In genomic region chr19:11673608-11674041, GRCh38 we compare ENCODE assay signal across 8 cellular contexts.
A peak's percentile ranks its signal among the peaks of the same experiment; 100 is the strongest.
DNase-seq lines count a peak whose midpoint lies in the region; ATAC-seq and TF ChIP-seq lines count a peak whose summit lies in the region.

No MANE protein-coding gene starts in this region.

- no peak overlapping the region for H2AK5ac ChIP-seq in trophoblast cell (ENCODE audit: low read length)

- no peaks in the 10 kb centered on the region for H4K20me1 ChIP-seq in HCT116 (ENCODE audit: insufficient read depth)

- H3K4me3 ChIP-seq in HCT116 (replicated peaks in 1 of 2; ENCODE audit: low read depth in 1 of 2, low read length in 2 of 2), result no peak overlapping the region
- H3K4me3 ChIP-seq in adrenal gland, result peak overlapping the region in 1 of 4 donors; percentile 10
- peak overlapping the region; percentile 11 for H3K4me3 ChIP-seq in trophoblast cell (ENCODE audit: low read depth, low read length)

- H3K79me2 ChIP-seq in HCT116 (ENCODE audit: insufficient read depth, low read length) (no peaks in the 10 kb centered on the region), trophoblast cell (ENCODE audit: control insufficient read depth, insufficient read depth, low read length, poor library complexity) (no peaks in the 10 kb centered on the region)

- peak; percentile 58; the same call in 1 of the 2 replicates for ATAC-seq in HCT116
- peak; percentile 96 for ATAC-seq in left ventricle myocardium superior
- no peak for ATAC-seq in GM21447 (IDR thresholded peaks at IDR 0.05; ENCODE audit: unreplicated experiment)

- no peaks in the 10 kb centered on the region for H3K9me2 ChIP-seq in HCT116 (ENCODE audit: insufficient read depth)

- H3K4ac ChIP-seq in trophoblast cell (ENCODE audit: low read depth, low read length), result no peak overlapping the region

- POLR2A ChIA-PET in HCT116 (lab: Charles Lee), result no interaction called here

- H3K79me1 ChIP-seq in trophoblast cell (ENCODE audit: low read length), result no peaks in the 10 kb centered on the region

- no peak for TF ChIP-seq POLR2A in HCT116 (IDR thresholded peaks at IDR 0.05; ENCODE audit: borderline replicate concordance, extremely low read depth, insufficient read depth, insufficient read length)
- no peak for TF ChIP-seq POLR2A in adrenal gland (IDR thresholded peaks at IDR 0.05)

- TF ChIP-seq CTCF in AG09319 (IDR thresholded peaks at IDR 0.05; ENCODE audit: low read depth, low read length), result peak; percentile 86
- TF ChIP-seq CTCF in HCT116 (IDR thresholded peaks at IDR 0.05 in 2 of 3, conservative IDR thresholded peaks at IDR 0.05 in 1 of 3; ENCODE audit: borderline replicate concordance in 1 of 3, insufficient read depth in 1 of 3, low read depth in 2 of 3, low read length in 2 of 3), result peak; percentile 19 to 62 (median 53); a peak in 5 of 6 replicates
- TF ChIP-seq CTCF in adrenal gland (IDR thresholded peaks at IDR 0.05), result peak; percentile 40 to 64 (median 57)

- no peak overlapping the region for H2BK5ac ChIP-seq in trophoblast cell (ENCODE audit: low read depth, low read length, poor library complexity)

- no peak for DNase-seq in AG09319 (ENCODE audit: extremely low read depth, low read depth)
- DNase-seq in HCT116 (ENCODE audit: low read depth, low spot score), result no peak
- peak; percentile 47 to 72 (median 67) for DNase-seq in adrenal gland
- peak; percentile 82 for DNase-seq in left ventricle myocardium superior
- DNase-seq in trophoblast cell, result peak; percentile 81 to 90
- DNase-seq in DMS79 treated with DMSO at 0.1 percent for 48 hours (lab: John Stamatoyannopoulos, UW), result no peak
- DNase-seq in NCI-H1105 treated with DMSO at 0.1 percent for 48 hours (lab: John Stamatoyannopoulos, UW), result no peak

- CTCF ChIA-PET in HCT116 (lab: Charles Lee), result no interaction called here

- H3K27ac ChIP-seq in HCT116 (ENCODE audit: low read depth, low read length) (no peak overlapping the region), adrenal gland (no peak overlapping the region), trophoblast cell (ENCODE audit: low read depth, low read length) (no peak overlapping the region)

- H3K36me3 ChIP-seq in HCT116 (ENCODE audit: control insufficient read depth in 1 of 2, insufficient read depth in 2 of 2, low read length in 2 of 2) (0 out of 4 replicates have a peak, but pooled peaks cover 0 to 7% of the 10 kb centered on the region in 2 experiments), adrenal gland (replicated peaks in 1 of 2) (no peaks in the 10 kb centered on the region), trophoblast cell (ENCODE audit: control insufficient read depth in 1 of 2, insufficient read depth in 2 of 2, low read length in 2 of 2) (peaks cover 0 to 8% of the 10 kb centered on the region in 2 experiments)

- no peaks in the 10 kb centered on the region for H3K4me1 ChIP-seq in HCT116 (ENCODE audit: control insufficient read depth in 1 of 2, insufficient read depth in 2 of 2, low read length in 2 of 2)
- peaks cover 0 to 7% of the 10 kb centered on the region in 2 donors for H3K4me1 ChIP-seq in adrenal gland (replicated peaks in 1 of 2)
- no peaks in the 10 kb centered on the region for H3K4me1 ChIP-seq in trophoblast cell (ENCODE audit: control insufficient read depth in 1 of 2, insufficient read depth in 2 of 2, low read length in 2 of 2)

- intact Hi-C loops in HCT116 (cut with micrococcal nuclease) (no loop called here), adrenal gland (cut with DNase I) (no loop called here), left ventricle myocardium superior (cut with micrococcal nuclease) (no loop called here)

- H3K9me3 ChIP-seq in HCT116 (ENCODE audit: control insufficient read depth in 1 of 2, insufficient read depth in 1 of 2, low read depth in 1 of 2, low read length in 2 of 2) (peaks cover 0 to 18% of the 10 kb centered on the region in 2 experiments; a peak in 2 of 4 replicates), adrenal gland (replicated peaks in 1 of 3) (no peaks in the 10 kb centered on the region), trophoblast cell (ENCODE audit: insufficient read depth, low read depth, low read length) (peaks cover 11% of the 10 kb centered on the region)

- no TSS peak for BruUV-seq in HCT116 (replicated peaks; lab: Mats Ljungman, UMichigan)

- H3K9ac ChIP-seq in HCT116 (ENCODE audit: low read length) (no peak overlapping the region), trophoblast cell (ENCODE audit: low read length) (no peak overlapping the region)

- H4K8ac ChIP-seq in trophoblast cell (ENCODE audit: low read depth, low read length), result no peak overlapping the region

- RAD21 ChIA-PET in HCT116 (lab: Charles Lee; ENCODE audit: low non-redundant PET in 1 of 2, low total read pairs in 2 of 2, uncharacterized antibody in 2 of 2, unreplicated experiment in 2 of 2), result no interaction called here

- H3K4me2 ChIP-seq in HCT116 (ENCODE audit: low read length) (no peak overlapping the region), trophoblast cell (ENCODE audit: low read length) (peak overlapping the region; percentile 59)

- H3K27me3 ChIP-seq in HCT116 (ENCODE audit: insufficient read depth, low read length) (no peaks in the 10 kb centered on the region), adrenal gland (no peaks in the 10 kb centered on the region), trophoblast cell (ENCODE audit: insufficient read depth, low read length) (no peaks in the 10 kb centered on the region)

- 0 to 16% (median 3%) methylated on average over 2 to 14 of the region's 14 CpGs for WGBS in adrenal gland, 4 donors
- WGBS in trophoblast cell (ENCODE audit: extremely low coverage, insufficient coverage, insufficient read length), result no CpG with 5 or more reads among the region's 14 CpGs

- no peak overlapping the region for H4K12ac ChIP-seq in trophoblast cell (ENCODE audit: low read depth, low read length)

- no peak overlapping the region for H3K23ac ChIP-seq in trophoblast cell (ENCODE audit: low read length)

- no peak overlapping the region for H2BK12ac ChIP-seq in trophoblast cell (ENCODE audit: low read length)

- TF ChIP-seq RAD21 in HCT116 (IDR thresholded peaks at IDR 0.05; ENCODE audit: low read depth), result peak; percentile 42

- no peak overlapping the region for H3K14ac ChIP-seq in trophoblast cell (ENCODE audit: low read length)

- H2AFZ ChIP-seq in HCT116 (ENCODE audit: low read depth, low read length, poor library complexity, severe bottlenecking), result no peak overlapping the region
- H2AFZ ChIP-seq in trophoblast cell (ENCODE audit: insufficient read depth, low read length, poor library complexity), result no peak overlapping the region

- no peak overlapping the region for H3K18ac ChIP-seq in trophoblast cell (ENCODE audit: low read length)

- H2BK120ac ChIP-seq in trophoblast cell (ENCODE audit: insufficient read depth, low read length, poor library complexity), result no peak overlapping the region

- no peak overlapping the region for H4K91ac ChIP-seq in trophoblast cell (ENCODE audit: low read depth, low read length)

TF ChIP-seq in HCT116, 20 proteins besides CTCF, POLR2A, EP300 and RAD21:
- TF ChIP-seq SIN3A (IDR thresholded peaks at IDR 0.05; ENCODE audit: low read depth), result no peak
- TF ChIP-seq CBX3 (IDR thresholded peaks at IDR 0.05; ENCODE audit: low read depth), result no peak
- TF ChIP-seq ZBTB33 (IDR thresholded peaks at IDR 0.05; ENCODE audit: extremely low read depth, insufficient replicate concordance, low read length), result no peak
- TF ChIP-seq REST (IDR thresholded peaks at IDR 0.05; ENCODE audit: low read depth), result no peak
- no peak for TF ChIP-seq JUND (IDR thresholded peaks at IDR 0.05)
- TF ChIP-seq ZFX (IDR thresholded peaks at IDR 0.05), result no peak
- no peak for TF ChIP-seq YY1 (IDR thresholded peaks at IDR 0.05; ENCODE audit: extremely low read depth, insufficient replicate concordance, low read depth, low read length)
- no peak for TF ChIP-seq MAX (IDR thresholded peaks at IDR 0.05)

Comparison
In these comparisons a context has a peak if more than half of its experiments do, and no peak if none do; other contexts are left out.
1. DNase-seq: peak in adrenal gland (7 of 7), left ventricle myocardium superior (single experiment) and trophoblast cell (2 of 2); none in AG09319 (single experiment), HCT116 (single experiment), DMS79 treated with DMSO at 0.1 percent for 48 hours (single experiment) and NCI-H1105 treated with DMSO at 0.1 percent for 48 hours (single experiment).
2. Peak in every context shown above with its lines, with median percentiles within 50 percentile points of each other: CTCF ChIP-seq.